ENCODE assay signal across 8 cellular contexts in the genomic region with DNA sequence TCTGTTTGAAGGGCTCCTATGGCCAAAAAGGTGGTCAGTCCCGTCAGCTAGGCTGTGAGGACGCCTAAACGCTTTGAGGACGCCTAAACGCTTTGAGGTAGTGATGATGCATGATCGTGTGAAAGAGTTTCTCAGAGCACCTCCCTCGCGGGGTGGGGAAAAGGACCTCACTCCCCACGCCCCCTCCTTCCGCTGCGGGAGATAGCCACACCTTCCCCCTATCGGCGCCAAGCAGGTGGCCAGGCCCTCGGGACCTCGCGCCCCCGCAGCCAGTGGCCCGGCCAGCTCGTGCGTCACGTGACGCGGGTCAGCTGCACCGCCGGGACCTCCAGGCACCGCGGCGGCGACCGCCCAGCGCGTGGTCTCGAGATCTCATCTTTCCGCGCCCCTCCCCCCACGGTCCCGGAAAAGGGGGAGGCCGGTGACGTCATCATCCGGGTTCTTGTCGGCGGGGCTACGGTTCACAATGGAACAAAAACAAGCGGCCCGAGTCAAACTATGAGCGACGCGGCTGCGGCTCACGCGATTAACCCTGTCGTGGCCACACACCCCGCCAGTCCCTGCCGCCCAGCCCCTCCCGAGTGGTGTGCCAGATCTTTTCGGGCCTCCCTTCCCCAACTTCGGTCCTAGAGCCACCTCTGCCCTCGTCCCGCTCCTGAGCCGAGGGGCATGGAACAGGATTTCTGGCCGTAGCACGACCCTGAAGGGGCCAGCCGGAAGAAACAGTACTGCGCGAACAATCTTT. TPM values are rescaled to one million over a fixed set of nuclear protein-coding genes. Genes with fewer than 3 reads are reported as not detected.
DNase-seq lines count a peak whose midpoint lies in the region; ATAC-seq and TF ChIP-seq lines count a peak whose summit lies in the region.

No MANE protein-coding gene starts in this region.

- H3K9me3 ChIP-seq in mononuclear cell (ENCODE audit: low read depth, low read length): no peaks in the 10 kb centered on the region

- peaks cover 14% of the 10 kb centered on the region for H3K4me1 ChIP-seq in mononuclear cell (ENCODE audit: insufficient read depth, low read length)

- no peaks in the 10 kb centered on the region for H3K27me3 ChIP-seq in mononuclear cell (ENCODE audit: insufficient read depth, low read length)

- peak overlapping the region; percentile 95 for H3K27ac ChIP-seq in epithelial cell of prostate

- DNase-seq in DMS153 treated with DMSO at 0.1 percent for 48 hours (lab: John Stamatoyannopoulos, UW; ENCODE audit: unreplicated experiment) (peak; percentile 82), OCI-M2 (lab: John Stamatoyannopoulos, UW; ENCODE audit: unreplicated experiment) (peak; percentile 77), epithelial cell of prostate (ENCODE audit: low read depth, low spot score) (peak; percentile 77)
- DNase-seq in activated T-cell treated with anti-CD3 and anti-CD28 coated beads, Interleukin-2, amount 50 U/mL, for 1 hour: peak; percentile 100
- DNase-seq in stimulated activated CD8-positive, alpha-beta memory T cell treated with anti-CD3 and anti-CD28 coated beads, Interleukin-2, amount 100 ng/mL, for 48 hours (ENCODE audit: low read depth in 2 of 2): peak; percentile 92 to 100

- peak; percentile 59 for ATAC-seq in GM21619 (IDR thresholded peaks at IDR 0.05; ENCODE audit: unreplicated experiment)

- no peak for TF ChIP-seq RAD21 in Ishikawa (IDR thresholded peaks at IDR 0.05; ENCODE audit: low read depth)

- peak overlapping the region; percentile 72 for H3K4me3 ChIP-seq in mononuclear cell (ENCODE audit: low read length)

- TF ChIP-seq EP300 in Ishikawa (IDR thresholded peaks at IDR 0.05; ENCODE audit: borderline replicate concordance): no peak; the same call in 1 of the 2 replicates

TF ChIP-seq in Ishikawa, 13 proteins besides CTCF, POLR2A, EP300 and RAD21:
- TF ChIP-seq ZBTB7A (IDR thresholded peaks at IDR 0.05; ENCODE audit: low read depth) (no peak), EGR1 (IDR thresholded peaks at IDR 0.05) (peak; percentile 87), REST (IDR thresholded peaks at IDR 0.05; ENCODE audit: low read depth) (no peak), YY1 (IDR thresholded peaks at IDR 0.05; ENCODE audit: low read depth) (no peak), TEAD4 (IDR thresholded peaks at IDR 0.05) (no peak), FOXM1 (IDR thresholded peaks at IDR 0.05; ENCODE audit: borderline replicate concordance, low read depth) (no peak), CREB1 (IDR thresholded peaks at IDR 0.05; ENCODE audit: low read depth) (peak; percentile 79), TAF1 (IDR thresholded peaks at IDR 0.05; ENCODE audit: low read depth) (peak; percentile 11; the same call in 1 of the 2 replicates), NFIC (IDR thresholded peaks at IDR 0.05) (no peak), CEBPB (IDR thresholded peaks at IDR 0.05) (no peak), TCF12 (IDR thresholded peaks at IDR 0.05; ENCODE audit: low read depth) (peak; percentile 58)
- TF ChIP-seq, protein P1, sequence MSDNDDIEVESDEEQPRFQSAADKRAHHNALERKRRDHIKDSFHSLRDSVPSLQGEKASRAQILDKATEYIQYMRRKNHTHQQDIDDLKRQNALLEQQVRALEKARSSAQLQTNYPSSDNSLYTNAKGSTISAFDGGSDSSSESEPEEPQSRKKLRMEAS (IDR thresholded peaks at IDR 0.05): peak; percentile 90
- TF ChIP-seq, protein P2, sequence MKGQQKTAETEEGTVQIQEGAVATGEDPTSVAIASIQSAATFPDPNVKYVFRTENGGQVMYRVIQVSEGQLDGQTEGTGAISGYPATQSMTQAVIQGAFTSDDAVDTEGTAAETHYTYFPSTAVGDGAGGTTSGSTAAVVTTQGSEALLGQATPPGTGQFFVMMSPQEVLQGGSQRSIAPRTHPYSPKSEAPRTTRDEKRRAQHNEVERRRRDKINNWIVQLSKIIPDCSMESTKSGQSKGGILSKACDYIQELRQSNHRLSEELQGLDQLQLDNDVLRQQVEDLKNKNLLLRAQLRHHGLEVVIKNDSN (IDR thresholded peaks at IDR 0.05): peak; percentile 98

RNA-seq across cellular contexts. Expression of gene USP9X, which starts 0.7 kb away (rescaled TPM):
- 183 TPM for total RNA-seq in mononuclear cell

Comparison
In these comparisons a context has a peak if more than half of its experiments do, and no peak if none do; other contexts are left out.
1. Peak in every context shown above with its lines: DNase-seq, ATAC-seq, H3K4me3 ChIP-seq and H3K27ac ChIP-seq.